In the genomic region with DNA sequence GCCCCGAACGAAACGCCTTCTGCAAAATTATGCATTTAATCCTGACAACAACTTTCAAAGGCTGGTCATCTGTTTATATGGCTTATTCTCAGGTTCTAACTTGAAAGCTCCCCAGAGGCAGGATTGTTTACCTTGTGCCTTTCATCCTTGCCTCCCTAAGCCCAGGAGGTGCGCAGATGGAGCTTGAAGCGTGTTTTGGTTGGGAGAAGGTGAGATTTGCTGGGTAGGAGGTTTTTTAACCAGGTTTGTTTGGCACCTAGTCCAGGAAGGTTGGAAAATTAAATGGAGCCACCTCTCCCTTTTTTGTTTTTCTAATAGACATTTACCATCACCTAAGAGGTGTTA, we compare ENCODE assay signal across 8 cellular contexts. TPM values are rescaled to one million over a fixed set of nuclear protein-coding genes. Genes with fewer than 3 reads are reported as not detected.
DNase-seq lines count a peak whose midpoint lies in the region; ATAC-seq and TF ChIP-seq lines count a peak whose summit lies in the region.

No MANE protein-coding gene starts in this region.

- TF ChIP-seq RAD21 in liver (IDR thresholded peaks at IDR 0.05): no peak

- H3K36me3 Mint-ChIP-seq in activated naive CD4-positive, alpha-beta T cell treated with anti-CD3 and anti-CD28 coated beads for 36 hours (ENCODE audit: low read depth): peaks cover 13% of the 10 kb centered on the region

- intact Hi-C loops in activated naive CD4-positive, alpha-beta T cell treated with anti-CD3 and anti-CD28 coated beads for 36 hours (cut with micrococcal nuclease): loop anchor here (1.0 to 10.0 kb wide), 12 partner anchors 72 to 860 kb away; partner anchors contain the start of genes MKRN2, PPARG, RAF1 and RPL32
- intact Hi-C loops in sciatic nerve (cut with DNase I): no loop called here

- H3K4me3 ChIP-seq in adipocyte (ENCODE audit: low read length) (peak overlapping the region; percentile 89), liver (ENCODE audit: low read depth in 1 of 3, low read length in 3 of 3) (peak overlapping the region; percentile 78 to 90 (median 86)), upper lobe of left lung (peak overlapping the region; percentile 71 to 92 (median 76))

- peak overlapping the region; percentile 82 for H3K27ac Mint-ChIP-seq in activated naive CD4-positive, alpha-beta T cell treated with anti-CD3 and anti-CD28 coated beads for 36 hours

- no peaks in the 10 kb centered on the region for H3K9me3 Mint-ChIP-seq in activated naive CD4-positive, alpha-beta T cell treated with anti-CD3 and anti-CD28 coated beads for 36 hours

- TF ChIP-seq POLR2A in upper lobe of left lung (IDR thresholded peaks at IDR 0.05): no peak

- H3K9ac ChIP-seq in adipocyte (ENCODE audit: low read length) (peak overlapping the region; percentile 92), liver (ENCODE audit: low read depth in 1 of 2, low read length in 2 of 2) (peak overlapping the region in 1 of 2 donors; percentile 62)

- WGBS in liver: 3% methylated on average over 5 of the region's 5 CpGs
- 6 to 10% methylated on average over 5 of the region's 5 CpGs for WGBS in upper lobe of left lung, 2 donors

- no peak for TF ChIP-seq EP300 in upper lobe of left lung (IDR thresholded peaks at IDR 0.05)

- H3K4me1 Mint-ChIP-seq in activated naive CD4-positive, alpha-beta T cell treated with anti-CD3 and anti-CD28 coated beads for 36 hours (ENCODE audit: low read depth): peaks cover 45% of the 10 kb centered on the region

- H3K36me3 ChIP-seq in adipocyte (ENCODE audit: control insufficient read depth, insufficient read depth, low read length, severe bottlenecking) (no peaks in the 10 kb centered on the region), liver (ENCODE audit: control insufficient read depth in 4 of 4, insufficient read depth in 3 of 4, low read depth in 1 of 4, low read length in 3 of 4) (peaks cover 0 to 2% (median 0%) of the 10 kb centered on the region in 4 donors), upper lobe of left lung (peaks cover 0 to 1% (median 0%) of the 10 kb centered on the region in 4 donors)

- H3K27ac ChIP-seq in liver (ENCODE audit: low read depth in 1 of 2, low read length in 2 of 2): peak overlapping the region in 1 of 2 donors; percentile 72
- peak overlapping the region; percentile 54 to 84 (median 74) for H3K27ac ChIP-seq in upper lobe of left lung

- no peak for ATAC-seq in upper lobe of left lung (ENCODE audit: low FRiP score in 2 of 2)
- ATAC-seq in HG02973 (IDR thresholded peaks at IDR 0.05; ENCODE audit: unreplicated experiment): no peak
- ATAC-seq in sciatic nerve: no peak

- CTCF ChIA-PET in activated naive CD4-positive, alpha-beta T cell treated with anti-CD3 and anti-CD28 coated beads for 36 hours (lab: Charles Lee): interaction anchor here (0.5 to 3.8 kb wide), 6 partner anchors 9 to 588 kb away, joined by 3 to 33 read pairs (median 4); no protein-coding TSS in a partner anchor

- H3K27me3 Mint-ChIP-seq in activated naive CD4-positive, alpha-beta T cell treated with anti-CD3 and anti-CD28 coated beads for 36 hours (ENCODE audit: low read depth): no peaks in the 10 kb centered on the region

- peak overlapping the region; percentile 93 for H3K4me3 Mint-ChIP-seq in activated naive CD4-positive, alpha-beta T cell treated with anti-CD3 and anti-CD28 coated beads for 36 hours

- H3K9me3 ChIP-seq in adipocyte (ENCODE audit: control insufficient read depth, low read length) (no peaks in the 10 kb centered on the region), liver (ENCODE audit: control insufficient read depth in 4 of 4, low read length in 3 of 4) (no peaks in the 10 kb centered on the region), upper lobe of left lung (no peaks in the 10 kb centered on the region)

- no peaks in the 10 kb centered on the region for H3K27me3 ChIP-seq in adipocyte (replicated peaks; ENCODE audit: control insufficient read depth, insufficient read depth, low read length)
- no peaks in the 10 kb centered on the region for H3K27me3 ChIP-seq in liver (ENCODE audit: control insufficient read depth in 4 of 4, insufficient read depth in 4 of 4, low read length in 3 of 4)
- no peaks in the 10 kb centered on the region for H3K27me3 ChIP-seq in upper lobe of left lung

- TF ChIP-seq CTCF in liver (IDR thresholded peaks at IDR 0.05; ENCODE audit: low read depth, low read length, missing input control): no peak
- TF ChIP-seq CTCF in upper lobe of left lung (IDR thresholded peaks at IDR 0.05): no peak

- H3K4me1 ChIP-seq in adipocyte (ENCODE audit: control insufficient read depth, insufficient read depth, low read length) (peaks cover 23% of the 10 kb centered on the region), liver (ENCODE audit: control insufficient read depth in 4 of 4, insufficient read depth in 4 of 4, low read length in 3 of 4) (peaks cover 0 to 23% (median 17%) of the 10 kb centered on the region in 4 donors), upper lobe of left lung (peaks cover 15 to 31% (median 18%) of the 10 kb centered on the region in 4 donors)

- DNase-seq in activated naive CD4-positive, alpha-beta T cell treated with anti-CD3 and anti-CD28 coated beads for 36 hours: no peak
- no peak for DNase-seq in activated naive CD4-positive, alpha-beta T cell treated with anti-CD3 and anti-CD28 coated beads, Interleukin-2, amount 50 U/mL, for 16 hours
- no peak for DNase-seq in adipocyte (ENCODE audit: low read depth)
- no peak for DNase-seq in upper lobe of left lung
- no peak for DNase-seq in NAMALWA (ENCODE audit: low spot score)
- no peak for DNase-seq in sciatic nerve (ENCODE audit: low spot score)

TF ChIP-seq in liver, 16 proteins besides CTCF, POLR2A, EP300 and RAD21:
- no peak for TF ChIP-seq EGR1 (IDR thresholded peaks at IDR 0.05; ENCODE audit: low read depth in 2 of 2)
- no peak for TF ChIP-seq HNF4G (IDR thresholded peaks at IDR 0.05)
- no peak for TF ChIP-seq YY1 (IDR thresholded peaks at IDR 0.05)
- TF ChIP-seq FOXA1 (IDR thresholded peaks at IDR 0.05): no peak
- no peak for TF ChIP-seq HNF4A (conservative IDR thresholded peaks at IDR 0.05)
- no peak for TF ChIP-seq REST (IDR thresholded peaks at IDR 0.05)
- no peak for TF ChIP-seq MAX (IDR thresholded peaks at IDR 0.05)
- TF ChIP-seq TAF1 (conservative IDR thresholded peaks at IDR 0.05): no peak
TF ChIP-seq in liver: peak in this region for 0.

RNA-seq across cellular contexts. Expression of gene TSEN2, which starts 0.7 kb away (rescaled TPM):
- total RNA-seq in activated naive CD4-positive, alpha-beta T cell treated with anti-CD3 and anti-CD28 coated beads for 36 hours: 10 to 100 TPM; 14.0 to 14.8 TPM
- total RNA-seq in liver (10 to 100 TPM in 1 of 2 donors, 1 to 10 TPM in 1; 5.6 to 14.1 TPM), upper lobe of left lung (10 to 100 TPM; 14.6 to 27.2 (median 20.1) TPM), sciatic nerve (22.2 TPM)
- 1 to 10 TPM; 4.1 to 8.1 TPM for polyA plus RNA-seq in liver
